In genomic region chr16:70218586-70218985, GRCh38 we compare ENCODE assay signal across 3 cellular contexts. TPM values are rescaled to one million over a fixed set of nuclear protein-coding genes. Genes with fewer than 3 reads are reported as not detected.
"Had no signal": no experiment of that assay in that cellular context is flagged by ENCODE, and none has a peak within 500 bp of the region (broad histone marks: within the 10 kb centered on the region; RNA-seq: fewer than 3 reads in every experiment).

No MANE protein-coding gene starts in this region.

RNA-seq across cellular contexts. Expression of gene CLEC18C, which starts 45.0 kb away (rescaled TPM):
- total RNA-seq: H4, HT1080 had no signal
- polyA plus RNA-seq: GM23248 had no signal
